Comparison of ENCODE assay signal across 1 cellular context in the genomic region with DNA sequence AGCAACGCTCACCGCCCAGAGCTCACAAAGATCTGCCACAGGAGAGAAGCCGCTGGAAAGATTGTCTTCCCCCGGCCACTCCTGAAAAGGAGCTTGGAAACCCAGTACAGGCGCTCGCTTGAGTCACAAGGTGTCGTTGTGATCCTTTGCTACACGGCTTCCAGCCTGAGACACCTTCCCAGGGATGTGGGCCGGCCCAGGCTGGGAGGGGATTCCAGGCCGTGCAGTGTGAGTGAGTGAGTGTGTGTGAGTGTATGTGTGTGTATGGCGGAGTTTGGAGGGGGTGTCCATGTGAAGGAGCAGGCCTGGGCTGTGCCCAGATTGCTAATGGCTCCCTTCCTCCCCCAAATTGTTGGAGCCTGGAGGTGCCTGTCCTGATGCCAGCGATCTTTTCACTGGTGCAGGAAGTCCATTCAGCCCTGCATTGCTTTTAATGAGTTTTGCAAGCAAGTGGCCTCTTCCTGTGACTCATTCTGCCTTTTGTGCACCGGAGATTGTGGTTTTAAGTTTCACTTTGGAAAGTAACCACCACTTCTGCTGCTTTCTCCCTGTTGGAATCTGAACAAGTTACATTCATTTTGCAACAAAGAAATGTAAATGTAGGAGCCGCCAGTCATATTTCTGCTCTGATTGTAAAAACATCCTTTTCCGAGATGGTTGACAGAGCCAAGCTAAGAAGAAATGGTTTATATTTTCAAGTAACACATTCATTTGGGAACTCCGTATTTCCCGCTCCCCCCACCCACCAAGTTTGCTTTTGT.
A peak's percentile ranks its signal among the peaks of the same experiment; 100 is the strongest.
TF ChIP-seq lines count a peak whose summit lies in the region.

No MANE protein-coding gene starts in this region.

TF ChIP-seq in HepG2, 621 proteins besides CTCF, POLR2A, EP300 and RAD21 (continued from another document and continues in another):
- TF ChIP-seq, protein P1, sequence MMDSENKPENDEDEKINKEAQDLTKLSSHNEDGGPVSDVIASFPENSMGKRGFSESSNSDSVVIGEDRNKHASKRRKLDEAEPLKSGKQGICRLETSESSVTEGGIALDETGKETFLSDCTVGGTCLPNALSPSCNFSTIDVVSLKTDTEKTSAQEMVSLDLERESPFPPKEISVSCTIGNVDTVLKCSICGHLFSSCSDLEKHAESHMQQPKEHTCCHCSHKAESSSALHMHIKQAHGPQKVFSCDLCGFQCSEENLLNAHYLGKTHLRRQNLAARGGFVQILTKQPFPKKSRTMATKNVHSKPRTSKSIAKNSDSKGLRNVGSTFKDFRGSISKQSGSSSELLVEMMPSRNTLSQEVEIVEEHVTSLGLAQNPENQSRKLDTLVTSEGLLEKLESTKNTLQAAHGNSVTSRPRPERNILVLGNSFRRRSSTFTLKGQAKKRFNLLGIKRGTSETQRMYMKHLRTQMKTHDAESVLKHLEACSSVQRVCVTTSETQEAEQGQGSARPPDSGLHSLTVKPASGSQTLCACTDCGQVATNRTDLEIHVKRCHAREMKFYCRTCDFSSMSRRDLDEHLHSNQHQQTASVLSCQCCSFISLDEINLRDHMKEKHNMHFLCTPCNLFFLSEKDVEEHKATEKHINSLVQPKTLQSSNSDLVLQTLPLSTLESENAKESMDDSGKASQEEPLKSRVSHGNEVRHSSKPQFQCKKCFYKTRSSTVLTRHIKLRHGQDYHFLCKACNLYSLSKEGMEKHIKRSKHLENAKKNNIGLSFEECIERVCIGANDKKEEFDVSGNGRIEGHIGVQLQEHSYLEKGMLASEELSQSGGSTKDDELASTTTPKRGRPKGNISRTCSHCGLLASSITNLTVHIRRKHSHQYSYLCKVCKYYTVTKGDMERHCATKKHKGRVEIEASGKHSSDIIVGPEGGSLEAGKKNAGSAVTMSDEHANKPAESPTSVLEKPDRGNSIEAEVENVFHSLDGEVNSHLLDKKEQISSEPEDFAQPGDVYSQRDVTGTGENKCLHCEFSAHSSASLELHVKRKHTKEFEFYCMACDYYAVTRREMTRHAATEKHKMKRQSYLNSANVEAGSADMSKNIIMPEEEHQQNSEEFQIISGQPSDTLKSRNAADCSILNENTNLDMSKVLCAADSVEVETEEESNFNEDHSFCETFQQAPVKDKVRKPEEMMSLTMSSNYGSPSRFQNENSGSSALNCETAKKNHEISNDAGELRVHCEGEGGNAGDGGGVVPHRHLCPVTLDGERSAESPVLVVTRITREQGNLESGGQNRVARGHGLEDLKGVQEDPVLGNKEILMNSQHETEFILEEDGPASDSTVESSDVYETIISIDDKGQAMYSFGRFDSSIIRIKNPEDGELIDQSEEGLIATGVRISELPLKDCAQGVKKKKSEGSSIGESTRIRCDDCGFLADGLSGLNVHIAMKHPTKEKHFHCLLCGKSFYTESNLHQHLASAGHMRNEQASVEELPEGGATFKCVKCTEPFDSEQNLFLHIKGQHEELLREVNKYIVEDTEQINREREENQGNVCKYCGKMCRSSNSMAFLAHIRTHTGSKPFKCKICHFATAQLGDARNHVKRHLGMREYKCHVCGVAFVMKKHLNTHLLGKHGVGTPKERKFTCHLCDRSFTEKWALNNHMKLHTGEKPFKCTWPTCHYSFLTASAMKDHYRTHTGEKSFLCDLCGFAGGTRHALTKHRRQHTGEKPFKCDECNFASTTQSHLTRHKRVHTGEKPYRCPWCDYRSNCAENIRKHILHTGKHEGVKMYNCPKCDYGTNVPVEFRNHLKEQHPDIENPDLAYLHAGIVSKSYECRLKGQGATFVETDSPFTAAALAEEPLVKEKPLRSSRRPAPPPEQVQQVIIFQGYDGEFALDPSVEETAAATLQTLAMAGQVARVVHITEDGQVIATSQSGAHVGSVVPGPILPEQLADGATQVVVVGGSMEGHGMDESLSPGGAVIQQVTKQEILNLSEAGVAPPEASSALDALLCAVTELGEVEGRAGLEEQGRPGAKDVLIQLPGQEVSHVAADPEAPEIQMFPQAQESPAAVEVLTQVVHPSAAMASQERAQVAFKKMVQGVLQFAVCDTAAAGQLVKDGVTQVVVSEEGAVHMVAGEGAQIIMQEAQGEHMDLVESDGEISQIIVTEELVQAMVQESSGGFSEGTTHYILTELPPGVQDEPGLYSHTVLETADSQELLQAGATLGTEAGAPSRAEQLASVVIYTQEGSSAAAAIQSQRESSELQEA (CRISPR knock-in tag; IDR thresholded peaks at IDR 0.05; ENCODE audit: not compliant biosample characterization), result peak; percentile 65
- peak; percentile 73 for TF ChIP-seq CEBPB (IDR thresholded peaks at IDR 0.05; ENCODE audit: borderline replicate concordance, low read depth, low read length)
- peak; percentile 78 for TF ChIP-seq ZNF292 (CRISPR knock-in tag; IDR thresholded peaks at IDR 0.05; ENCODE audit: borderline replicate concordance, low read depth)
- TF ChIP-seq ZNF577 (CRISPR knock-in tag; IDR thresholded peaks at IDR 0.05; ENCODE audit: borderline replicate concordance, low read depth), result no peak
- no peak for TF ChIP-seq ATRX (CRISPR knock-in tag; IDR thresholded peaks at IDR 0.05; ENCODE audit: borderline replicate concordance)
- 0 out of 2 replicates have a peak, but pooled peaks have one; percentile 72 for TF ChIP-seq U2AF2 (IDR thresholded peaks at IDR 0.05; ENCODE audit: low read depth, low read length)
- TF ChIP-seq HES4 (CRISPR knock-in tag; IDR thresholded peaks at IDR 0.05; ENCODE audit: borderline replicate concordance), result peak; percentile 58; the same call in 1 of the 2 replicates
- TF ChIP-seq, protein P2, sequence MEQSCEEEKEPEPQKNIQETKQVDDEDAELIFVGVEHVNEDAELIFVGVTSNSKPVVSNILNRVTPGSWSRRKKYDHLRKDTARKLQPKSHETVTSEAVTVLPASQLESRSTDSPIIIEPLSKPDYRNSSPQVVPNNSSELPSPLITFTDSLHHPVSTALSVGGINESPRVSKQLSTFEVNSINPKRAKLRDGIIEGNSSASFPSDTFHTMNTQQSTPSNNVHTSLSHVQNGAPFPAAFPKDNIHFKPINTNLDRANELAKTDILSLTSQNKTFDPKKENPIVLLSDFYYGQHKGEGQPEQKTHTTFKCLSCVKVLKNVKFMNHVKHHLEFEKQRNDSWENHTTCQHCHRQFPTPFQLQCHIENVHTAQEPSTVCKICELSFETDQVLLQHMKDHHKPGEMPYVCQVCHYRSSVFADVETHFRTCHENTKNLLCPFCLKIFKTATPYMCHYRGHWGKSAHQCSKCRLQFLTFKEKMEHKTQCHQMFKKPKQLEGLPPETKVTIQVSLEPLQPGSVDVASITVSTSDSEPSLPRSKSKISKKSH (CRISPR knock-in tag; IDR thresholded peaks at IDR 0.05; ENCODE audit: borderline replicate concordance), result peak; percentile 91; the same call in 1 of the 2 replicates
- TF ChIP-seq, protein P3, sequence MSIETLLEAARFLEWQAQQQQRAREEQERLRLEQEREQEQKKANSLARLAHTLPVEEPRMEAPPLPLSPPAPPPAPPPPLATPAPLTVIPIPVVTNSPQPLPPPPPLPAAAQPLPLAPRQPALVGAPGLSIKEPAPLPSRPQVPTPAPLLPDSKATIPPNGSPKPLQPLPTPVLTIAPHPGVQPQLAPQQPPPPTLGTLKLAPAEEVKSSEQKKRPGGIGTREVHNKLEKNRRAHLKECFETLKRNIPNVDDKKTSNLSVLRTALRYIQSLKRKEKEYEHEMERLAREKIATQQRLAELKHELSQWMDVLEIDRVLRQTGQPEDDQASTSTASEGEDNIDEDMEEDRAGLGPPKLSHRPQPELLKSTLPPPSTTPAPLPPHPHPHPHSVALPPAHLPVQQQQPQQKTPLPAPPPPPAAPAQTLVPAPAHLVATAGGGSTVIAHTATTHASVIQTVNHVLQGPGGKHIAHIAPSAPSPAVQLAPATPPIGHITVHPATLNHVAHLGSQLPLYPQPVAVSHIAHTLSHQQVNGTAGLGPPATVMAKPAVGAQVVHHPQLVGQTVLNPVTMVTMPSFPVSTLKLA (IDR thresholded peaks at IDR 0.05), result no peak
- no peak for TF ChIP-seq HOXA9 (CRISPR knock-in tag; IDR thresholded peaks at IDR 0.05; ENCODE audit: borderline replicate concordance)
- TF ChIP-seq MATR3 (CRISPR knock-in tag; IDR thresholded peaks at IDR 0.05), result no peak
- TF ChIP-seq KMT2B (CRISPR knock-in tag; IDR thresholded peaks at IDR 0.05), result no peak; the same call in 1 of the 2 replicates
- TF ChIP-seq, protein P4, sequence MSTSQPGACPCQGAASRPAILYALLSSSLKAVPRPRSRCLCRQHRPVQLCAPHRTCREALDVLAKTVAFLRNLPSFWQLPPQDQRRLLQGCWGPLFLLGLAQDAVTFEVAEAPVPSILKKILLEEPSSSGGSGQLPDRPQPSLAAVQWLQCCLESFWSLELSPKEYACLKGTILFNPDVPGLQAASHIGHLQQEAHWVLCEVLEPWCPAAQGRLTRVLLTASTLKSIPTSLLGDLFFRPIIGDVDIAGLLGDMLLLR (CRISPR knock-in tag; IDR thresholded peaks at IDR 0.05), result no peak
- TF ChIP-seq FOXK2 (IDR thresholded peaks at IDR 0.05), result no peak
- peak; percentile 79 for TF ChIP-seq KDM6A (CRISPR knock-in tag; IDR thresholded peaks at IDR 0.05; ENCODE audit: low read depth)
- TF ChIP-seq SIN3B (IDR thresholded peaks at IDR 0.05; ENCODE audit: low read length), result no peak
- no peak for TF ChIP-seq ZNF724P (CRISPR knock-in tag; IDR thresholded peaks at IDR 0.05; ENCODE audit: borderline replicate concordance)
- TF ChIP-seq SNAI1 (CRISPR knock-in tag; IDR thresholded peaks at IDR 0.05; ENCODE audit: borderline replicate concordance), result no peak
- peak; percentile 98 for TF ChIP-seq IRF2 (CRISPR knock-in tag; IDR thresholded peaks at IDR 0.05)
- TF ChIP-seq ZNF33A (CRISPR knock-in tag; IDR thresholded peaks at IDR 0.05; ENCODE audit: borderline replicate concordance), result no peak
- peak; percentile 19 for TF ChIP-seq TGIF2 (CRISPR knock-in tag; IDR thresholded peaks at IDR 0.05)
- no peak for TF ChIP-seq NFE2L2 (IDR thresholded peaks at IDR 0.05; ENCODE audit: low read length)
- 0 out of 2 replicates have a peak, but pooled peaks have one; percentile 34 for TF ChIP-seq ZBTB7B (CRISPR knock-in tag; IDR thresholded peaks at IDR 0.05)
- no peak for TF ChIP-seq HOXA7 (CRISPR knock-in tag; IDR thresholded peaks at IDR 0.05)
- no peak for TF ChIP-seq MAFK (conservative IDR thresholded peaks at IDR 0.05 in 1 of 2, IDR thresholded peaks at IDR 0.05 in 1 of 2; ENCODE audit: low read length in 2 of 2)
- TF ChIP-seq ZSCAN21 (CRISPR knock-in tag; IDR thresholded peaks at IDR 0.05; ENCODE audit: borderline replicate concordance), result no peak
- 0 out of 2 replicates have a peak, but pooled peaks have one; percentile 38 for TF ChIP-seq ZSCAN31 (CRISPR knock-in tag; IDR thresholded peaks at IDR 0.05; ENCODE audit: low read depth)
- TF ChIP-seq ZFP41 (CRISPR knock-in tag; IDR thresholded peaks at IDR 0.05; ENCODE audit: borderline replicate concordance), result no peak
- TF ChIP-seq ZSCAN25 (CRISPR knock-in tag; IDR thresholded peaks at IDR 0.05), result peak; percentile 59; the same call in 1 of the 2 replicates
- peak; percentile 50 for TF ChIP-seq SOX13 (IDR thresholded peaks at IDR 0.05)
- TF ChIP-seq SOX13 (CRISPR knock-in tag; conservative IDR thresholded peaks at IDR 0.05 in 1 of 2, IDR thresholded peaks at IDR 0.05 in 1 of 2), result peak in 1 of 2 experiments; percentile 88; a peak in 2 of 4 replicates
- 0 out of 2 replicates have a peak, but pooled peaks have one; percentile 32 for TF ChIP-seq ZNF557 (CRISPR knock-in tag; IDR thresholded peaks at IDR 0.05)
- peak; percentile 98 for TF ChIP-seq SIX1 (CRISPR knock-in tag; IDR thresholded peaks at IDR 0.05; ENCODE audit: borderline replicate concordance)
- TF ChIP-seq, protein P5, sequence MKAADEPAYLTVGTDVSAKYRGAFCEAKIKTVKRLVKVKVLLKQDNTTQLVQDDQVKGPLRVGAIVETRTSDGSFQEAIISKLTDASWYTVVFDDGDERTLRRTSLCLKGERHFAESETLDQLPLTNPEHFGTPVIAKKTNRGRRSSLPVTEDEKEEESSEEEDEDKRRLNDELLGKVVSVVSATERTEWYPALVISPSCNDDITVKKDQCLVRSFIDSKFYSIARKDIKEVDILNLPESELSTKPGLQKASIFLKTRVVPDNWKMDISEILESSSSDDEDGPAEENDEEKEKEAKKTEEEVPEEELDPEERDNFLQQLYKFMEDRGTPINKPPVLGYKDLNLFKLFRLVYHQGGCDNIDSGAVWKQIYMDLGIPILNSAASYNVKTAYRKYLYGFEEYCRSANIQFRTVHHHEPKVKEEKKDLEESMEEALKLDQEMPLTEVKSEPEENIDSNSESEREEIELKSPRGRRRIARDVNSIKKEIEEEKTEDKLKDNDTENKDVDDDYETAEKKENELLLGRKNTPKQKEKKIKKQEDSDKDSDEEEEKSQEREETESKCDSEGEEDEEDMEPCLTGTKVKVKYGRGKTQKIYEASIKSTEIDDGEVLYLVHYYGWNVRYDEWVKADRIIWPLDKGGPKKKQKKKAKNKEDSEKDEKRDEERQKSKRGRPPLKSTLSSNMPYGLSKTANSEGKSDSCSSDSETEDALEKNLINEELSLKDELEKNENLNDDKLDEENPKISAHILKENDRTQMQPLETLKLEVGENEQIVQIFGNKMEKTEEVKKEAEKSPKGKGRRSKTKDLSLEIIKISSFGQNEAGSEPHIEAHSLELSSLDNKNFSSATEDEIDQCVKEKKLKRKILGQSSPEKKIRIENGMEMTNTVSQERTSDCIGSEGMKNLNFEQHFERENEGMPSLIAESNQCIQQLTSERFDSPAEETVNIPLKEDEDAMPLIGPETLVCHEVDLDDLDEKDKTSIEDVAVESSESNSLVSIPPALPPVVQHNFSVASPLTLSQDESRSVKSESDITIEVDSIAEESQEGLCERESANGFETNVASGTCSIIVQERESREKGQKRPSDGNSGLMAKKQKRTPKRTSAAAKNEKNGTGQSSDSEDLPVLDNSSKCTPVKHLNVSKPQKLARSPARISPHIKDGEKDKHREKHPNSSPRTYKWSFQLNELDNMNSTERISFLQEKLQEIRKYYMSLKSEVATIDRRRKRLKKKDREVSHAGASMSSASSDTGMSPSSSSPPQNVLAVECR (CRISPR knock-in tag; IDR thresholded peaks at IDR 0.05; ENCODE audit: borderline replicate concordance), result peak; percentile 57; the same call in 1 of the 2 replicates
- TF ChIP-seq ZNF326 (CRISPR knock-in tag; IDR thresholded peaks at IDR 0.05; ENCODE audit: borderline replicate concordance), result no peak
- no peak for TF ChIP-seq REL (CRISPR knock-in tag; conservative IDR thresholded peaks at IDR 0.05)
- TF ChIP-seq, protein P6, sequence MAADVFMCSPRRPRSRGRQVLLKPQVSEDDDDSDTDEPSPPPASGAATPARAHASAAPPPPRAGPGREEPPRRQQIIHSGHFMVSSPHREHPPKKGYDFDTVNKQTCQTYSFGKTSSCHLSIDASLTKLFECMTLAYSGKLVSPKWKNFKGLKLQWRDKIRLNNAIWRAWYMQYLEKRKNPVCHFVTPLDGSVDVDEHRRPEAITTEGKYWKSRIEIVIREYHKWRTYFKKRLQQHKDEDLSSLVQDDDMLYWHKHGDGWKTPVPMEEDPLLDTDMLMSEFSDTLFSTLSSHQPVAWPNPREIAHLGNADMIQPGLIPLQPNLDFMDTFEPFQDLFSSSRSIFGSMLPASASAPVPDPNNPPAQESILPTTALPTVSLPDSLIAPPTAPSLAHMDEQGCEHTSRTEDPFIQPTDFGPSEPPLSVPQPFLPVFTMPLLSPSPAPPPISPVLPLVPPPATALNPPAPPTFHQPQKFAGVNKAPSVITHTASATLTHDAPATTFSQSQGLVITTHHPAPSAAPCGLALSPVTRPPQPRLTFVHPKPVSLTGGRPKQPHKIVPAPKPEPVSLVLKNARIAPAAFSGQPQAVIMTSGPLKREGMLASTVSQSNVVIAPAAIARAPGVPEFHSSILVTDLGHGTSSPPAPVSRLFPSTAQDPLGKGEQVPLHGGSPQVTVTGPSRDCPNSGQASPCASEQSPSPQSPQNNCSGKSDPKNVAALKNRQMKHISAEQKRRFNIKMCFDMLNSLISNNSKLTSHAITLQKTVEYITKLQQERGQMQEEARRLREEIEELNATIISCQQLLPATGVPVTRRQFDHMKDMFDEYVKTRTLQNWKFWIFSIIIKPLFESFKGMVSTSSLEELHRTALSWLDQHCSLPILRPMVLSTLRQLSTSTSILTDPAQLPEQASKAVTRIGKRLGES (CRISPR knock-in tag; IDR thresholded peaks at IDR 0.05; ENCODE audit: borderline replicate concordance), result no peak
- TF ChIP-seq ZNF460 (CRISPR knock-in tag; IDR thresholded peaks at IDR 0.05; ENCODE audit: borderline replicate concordance), result no peak
- no peak for TF ChIP-seq SYNCRIP (IDR thresholded peaks at IDR 0.05; ENCODE audit: insufficient read depth, low read depth, low read length)
